In the genomic region with DNA sequence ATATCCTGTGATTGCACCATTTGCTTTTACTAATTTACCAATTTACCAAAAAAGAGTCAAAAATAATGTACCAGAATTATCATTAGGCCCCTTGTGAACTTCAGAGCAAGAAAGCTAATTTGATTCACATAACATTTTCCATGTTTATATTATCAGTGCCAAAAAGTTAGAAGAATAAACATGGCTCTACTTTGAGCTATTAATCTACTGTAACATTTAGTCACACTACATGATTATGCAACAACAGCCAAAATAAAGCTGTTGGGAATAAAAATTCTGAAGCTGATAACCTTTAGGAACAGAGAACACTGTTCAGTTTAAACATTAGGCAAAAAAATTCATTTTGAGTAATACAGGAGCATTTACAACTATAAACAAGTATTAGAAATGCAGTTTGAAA, we compare ENCODE assay signal across 30 cellular contexts.
DNase-seq lines count a peak whose midpoint lies in the region; ATAC-seq, FAIRE-seq and TF ChIP-seq lines count a peak whose summit lies in the region.
"Had no signal": no experiment of that assay in that cellular context is flagged by ENCODE, and none has a peak within 500 bp of the region (broad histone marks: within the 10 kb centered on the region; RNA-seq: fewer than 3 reads in every experiment).

No MANE protein-coding gene starts in this region.

- H3K4me1 ChIP-seq in GM23248 (ENCODE audit: insufficient read depth) = no peaks in the 10 kb centered on the region
- H3K4me1 ChIP-seq in kidney (ENCODE audit: control insufficient read depth in 1 of 2, insufficient read depth in 1 of 2, low read depth in 1 of 2, low read length in 2 of 2) = no peaks in the 10 kb centered on the region
- peaks cover 0 to 29% (median 28%) of the 10 kb centered on the region in 4 donors for H3K4me1 ChIP-seq in esophagus muscularis mucosa
- H3K4me1 ChIP-seq: ascending aorta, BE2C, spleen, testis had no signal

- H3K4me3 ChIP-seq in GM23248 (no peak overlapping the region), fibroblast of mammary gland (ENCODE audit: control insufficient read depth, low read depth, low read length) (no peak overlapping the region), kidney (ENCODE audit: low read length in 2 of 2) (no peak overlapping the region), esophagus muscularis mucosa (no peak overlapping the region)
- H3K4me3 ChIP-seq: ascending aorta, spleen, testis had no signal

- H2AFZ ChIP-seq in GM23248 = no peak overlapping the region

- no peak overlapping the region for H3K4me2 ChIP-seq in GM23248 (ENCODE audit: unreplicated experiment)
- H3K4me2 ChIP-seq: SK-N-SH had no signal

- TF ChIP-seq POLR2A in esophagus muscularis mucosa (IDR thresholded peaks at IDR 0.05; ENCODE audit: low read depth) = no peak

- no peaks in the 10 kb centered on the region for H3K79me2 ChIP-seq in GM23248 (ENCODE audit: insufficient read depth)

- no peak for TF ChIP-seq CTCF in fibroblast of mammary gland (conservative IDR thresholded peaks at IDR 0.05; ENCODE audit: control insufficient read depth, insufficient read depth, low read depth, low read length)
- no peak for TF ChIP-seq CTCF in kidney (IDR thresholded peaks at IDR 0.05; ENCODE audit: borderline replicate concordance, extremely low read depth, insufficient read depth)
- no peak for TF ChIP-seq CTCF in esophagus muscularis mucosa (IDR thresholded peaks at IDR 0.05)

- H3K36me3 ChIP-seq in GM23248 (ENCODE audit: low read depth) = no peaks in the 10 kb centered on the region
- no peaks in the 10 kb centered on the region for H3K36me3 ChIP-seq in kidney (ENCODE audit: control insufficient read depth in 1 of 2, insufficient read depth in 2 of 2, low read length in 2 of 2)
- H3K36me3 ChIP-seq in esophagus muscularis mucosa = peaks cover 0 to 7% (median 0%) of the 10 kb centered on the region in 4 donors
- H3K36me3 ChIP-seq: ascending aorta, BE2C, spleen had no signal

- no peaks in the 10 kb centered on the region for H3F3A ChIP-seq in GM23248 (ENCODE audit: insufficient read depth)

- DNase-seq in GM23248 = peak; percentile 14
- DNase-seq in M059J (ENCODE audit: low read depth) = peak; percentile 39
- peak; percentile 30 for DNase-seq in fibroblast of mammary gland (ENCODE audit: low read depth)
- DNase-seq in kidney = no peak
- DNase-seq in esophagus muscularis mucosa (ENCODE audit: extremely low spot score) = no peak
- no peak for DNase-seq in HuH-7 (ENCODE audit: low spot score)
- DNase-seq: activated gamma-delta T cell; activated naive CD8-positive, alpha-beta T cell treated with anti-CD3 and anti-CD28 coated beads for 36 hours; activated T-cell treated with anti-CD3 and anti-CD28 coated beads, Interleukin-2, amount 50 U/mL, for 4 hours; BE2C; CD8-positive, alpha-beta memory T cell; central memory CD4-positive, alpha-beta T cell; DMS 273 treated with DMSO at 0.1 percent for 48 hours; glutamatergic neuron; GOT3; KBM-7; kidney glomerular epithelial cell; MM.1S; NCI-H1105 treated with DMSO at 0.1 percent for 48 hours; NCI-H2029; NCI-H510A treated with DMSO at 0.1 percent for 48 hours; nephron progenitor cell; SK-N-SH; spleen; stimulated activated CD4-positive, alpha-beta T cell treated with anti-CD3 and anti-CD28 coated beads, Interleukin-2, amount 100 ng/mL, for 24 hours; T-helper 17 cell; testis had no signal

- no peak for TF ChIP-seq EP300 in esophagus muscularis mucosa (IDR thresholded peaks at IDR 0.05)

- H3K27me3 ChIP-seq in GM23248 (replicated peaks; ENCODE audit: insufficient read depth) = no peaks in the 10 kb centered on the region
- H3K27me3 ChIP-seq in esophagus muscularis mucosa = no peaks in the 10 kb centered on the region
- H3K27me3 ChIP-seq: ascending aorta, BE2C, spleen, testis had no signal

- intact Hi-C loops in kidney (cut with DNase I) = no loop called here
- intact Hi-C loops in esophagus muscularis mucosa (cut with DNase I) = no loop called here

- H3K27ac ChIP-seq in GM23248 (no peak overlapping the region), kidney (ENCODE audit: low read depth in 2 of 2, low read length in 2 of 2) (no peak overlapping the region), esophagus muscularis mucosa (replicated peaks in 1 of 4) (peak overlapping the region in 1 of 4 donors; percentile 16)
- H3K27ac ChIP-seq: ascending aorta, spleen, testis had no signal

- no peaks in the 10 kb centered on the region for H3K9me3 ChIP-seq in GM23248 (ENCODE audit: low read depth)
- no peaks in the 10 kb centered on the region for H3K9me3 ChIP-seq in kidney (ENCODE audit: control insufficient read depth in 1 of 2, low read length in 2 of 2)
- peaks cover 0 to 5% (median 0%) of the 10 kb centered on the region in 4 donors for H3K9me3 ChIP-seq in esophagus muscularis mucosa
- H3K9me3 ChIP-seq: ascending aorta, BE2C, SK-N-SH, testis had no signal

- ATAC-seq in GM19023 (IDR thresholded peaks at IDR 0.05; ENCODE audit: unreplicated experiment) = no peak
- ATAC-seq: activated T-cell treated with anti-CD3 and anti-CD28 coated beads, Interleukin-2, amount 50 U/mL, for 4 hours; T-helper 17 cell had no signal

- no peaks in the 10 kb centered on the region for H3K9me2 ChIP-seq in GM23248 (ENCODE audit: insufficient read depth)
- H3K9me2 ChIP-seq: SK-N-SH had no signal

- FAIRE-seq in kidney (lab: Jason Lieb, UNC) = peak; percentile 19
- FAIRE-seq: urothelium cell line had no signal

- H3K9ac ChIP-seq in GM23248 = no peak overlapping the region
- H3K9ac ChIP-seq in kidney (ENCODE audit: low read length in 2 of 2) = no peak overlapping the region
- H3K9ac ChIP-seq: SK-N-SH had no signal

- in situ Hi-C loops in GM23248 (cut with MboI) = no loop called here

- H4K20me1 ChIP-seq in GM23248 (ENCODE audit: insufficient read depth) = no peaks in the 10 kb centered on the region

Comparison
In these comparisons a context has a peak if more than half of its experiments do, and no peak if none do; other contexts are left out.
1. DNase-seq: peak in GM23248 (single experiment), M059J (single experiment) and fibroblast of mammary gland (single experiment); none in kidney (single experiment), esophagus muscularis mucosa (single experiment) and HuH-7 (single experiment).